ENCODE assay signal across 12 cellular contexts in the genomic region with DNA sequence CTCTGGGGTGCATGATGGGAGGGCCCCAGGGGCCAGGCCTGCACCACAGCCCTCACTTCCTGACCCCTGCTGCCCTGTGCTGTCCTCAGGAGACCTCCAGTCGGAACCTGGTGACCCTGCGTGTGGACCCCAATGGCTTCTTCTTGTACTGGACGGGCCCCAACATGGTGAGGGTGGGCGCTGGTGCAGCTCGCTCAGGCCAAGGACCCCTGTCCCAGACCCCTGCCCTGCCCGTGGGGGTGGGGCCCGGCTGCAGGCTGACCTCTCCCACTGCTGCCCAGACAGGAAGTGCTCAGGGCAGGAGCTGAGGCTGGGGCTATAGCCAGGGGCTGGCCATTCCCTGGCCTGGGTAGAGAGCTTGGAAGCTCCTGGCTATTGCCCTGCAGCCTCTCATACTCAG. TPM values are rescaled to one million over a fixed set of nuclear protein-coding genes. Genes with fewer than 3 reads are reported as not detected.
DNase-seq lines count a peak whose midpoint lies in the region; ATAC-seq and TF ChIP-seq lines count a peak whose summit lies in the region.
"Had no signal": no experiment of that assay in that cellular context is flagged by ENCODE, and none has a peak within 500 bp of the region (broad histone marks: within the 10 kb centered on the region; RNA-seq: fewer than 3 reads in every experiment).

No MANE protein-coding gene starts in this region.

- DNase-seq in ascending aorta (ENCODE audit: low spot score in 2 of 2) = no peak
- DNase-seq in type B pancreatic cell (ENCODE audit: extremely low spot score, unreplicated experiment) = no peak
- no peak for DNase-seq in activated effector memory CD4-positive, alpha-beta T cell treated with anti-CD3 and anti-CD28 coated beads, Interleukin-2, amount 50 U/mL, for 16 hours
- DNase-seq in sciatic nerve (ENCODE audit: low spot score) = no peak
- DNase-seq in right atrium auricular region (ENCODE audit: low spot score) = no peak
- DNase-seq: CD4-positive, CD25-positive, alpha-beta regulatory T cell; DMS79; GM23248 had no signal

- H3K27me3 Mint-ChIP-seq in nephron (ENCODE audit: low read depth) (no peaks in the 10 kb centered on the region), type B pancreatic cell (no peaks in the 10 kb centered on the region)
- H3K27me3 Mint-ChIP-seq: CD4-positive, CD25-positive, alpha-beta regulatory T cell had no signal

- peaks cover 46% of the 10 kb centered on the region for H3K4me1 ChIP-seq in BLaER1
- H3K4me1 ChIP-seq in ascending aorta = peaks cover 7 to 25% of the 10 kb centered on the region in 2 donors
- peaks cover 0 to 32% of the 10 kb centered on the region in 2 donors for H3K4me1 ChIP-seq in right atrium auricular region

- no peak for ATAC-seq in sciatic nerve
- ATAC-seq: GM12878, HCT116 had no signal

- peak overlapping the region; percentile 86; the same call in 1 of the 2 replicates for H3K9ac ChIP-seq in BLaER1
- H3K9ac ChIP-seq: GM23248 had no signal

- intact Hi-C loops in ascending aorta (cut with DNase I) (no loop called here), sciatic nerve (cut with DNase I) (no loop called here)

- H3K36me3 ChIP-seq in BLaER1 (peaks cover 54% of the 10 kb centered on the region), ascending aorta (peaks cover 41 to 48% of the 10 kb centered on the region in 2 donors), right atrium auricular region (peaks cover 32% of the 10 kb centered on the region)

- H3K4me3 Mint-ChIP-seq in nephron (peak overlapping the region; percentile 42 to 76 (median 45)), type B pancreatic cell (peak overlapping the region; percentile 55)

- H3K9me3 ChIP-seq in BLaER1 (no peaks in the 10 kb centered on the region), ascending aorta (no peaks in the 10 kb centered on the region), right atrium auricular region (no peaks in the 10 kb centered on the region)

- no peak overlapping the region for H3K4me3 ChIP-seq in BLaER1
- H3K4me3 ChIP-seq in ascending aorta = no peak overlapping the region
- no peak overlapping the region for H3K4me3 ChIP-seq in right atrium auricular region
- H3K4me3 ChIP-seq: GM12878, GM23248 had no signal

- peaks cover 33% of the 10 kb centered on the region for H4K20me1 ChIP-seq in BLaER1

- H3K27ac Mint-ChIP-seq in nephron = no peak overlapping the region
- peak overlapping the region; percentile 53 for H3K27ac Mint-ChIP-seq in type B pancreatic cell

- H3K27me3 ChIP-seq in BLaER1 (no peaks in the 10 kb centered on the region), ascending aorta (no peaks in the 10 kb centered on the region), right atrium auricular region (no peaks in the 10 kb centered on the region)

- peaks cover 14% of the 10 kb centered on the region for H3K36me3 Mint-ChIP-seq in nephron (ENCODE audit: low read depth)
- peaks cover 1% of the 10 kb centered on the region for H3K36me3 Mint-ChIP-seq in type B pancreatic cell
- H3K36me3 Mint-ChIP-seq: CD4-positive, CD25-positive, alpha-beta regulatory T cell had no signal

- no peaks in the 10 kb centered on the region for H3K9me3 Mint-ChIP-seq in nephron
- no peaks in the 10 kb centered on the region for H3K9me3 Mint-ChIP-seq in type B pancreatic cell
- H3K9me3 Mint-ChIP-seq: CD4-positive, CD25-positive, alpha-beta regulatory T cell had no signal

- H3K4me2 ChIP-seq in BLaER1 = peak overlapping the region; percentile 97

- TF ChIP-seq CTCF in ascending aorta (IDR thresholded peaks at IDR 0.05) (no peak), nephron (IDR thresholded peaks at IDR 0.05; ENCODE audit: unreplicated experiment in 3 of 3) (no peak), type B pancreatic cell (conservative IDR thresholded peaks at IDR 0.05) (no peak), right atrium auricular region (IDR thresholded peaks at IDR 0.05) (no peak)

- H3K27ac ChIP-seq in BLaER1 = peak overlapping the region; percentile 45; the same call in 1 of the 2 replicates
- peak overlapping the region; percentile 34 to 45 for H3K27ac ChIP-seq in ascending aorta
- no peak overlapping the region for H3K27ac ChIP-seq in right atrium auricular region
- H3K27ac ChIP-seq: GM23248 had no signal

- peaks cover 8% of the 10 kb centered on the region for H3K4me1 Mint-ChIP-seq in nephron
- peaks cover 15% of the 10 kb centered on the region for H3K4me1 Mint-ChIP-seq in type B pancreatic cell (ENCODE audit: unreplicated experiment)

RNA-seq across cellular contexts. Expression of a gene that starts 3.0 kb away (rescaled TPM):
- 54.0 TPM for total RNA-seq in ascending aorta
- 40.7 and 56.2 TPM in 2 replicates for total RNA-seq in type B pancreatic cell (ENCODE audit: low replicate concordance)
- 23.6 TPM for total RNA-seq in sciatic nerve
- total RNA-seq in right atrium auricular region = 10 to 100 TPM in 1 of 2 donors, 1 to 10 TPM in 1; 7.5 to 15.5 TPM

RNA-seq across cellular contexts. Expression of a gene that starts 7.6 kb away (rescaled TPM):
- 85.7 TPM for total RNA-seq in ascending aorta
- 187 and 274 TPM in 2 replicates for total RNA-seq in type B pancreatic cell (ENCODE audit: low replicate concordance)
- total RNA-seq in sciatic nerve = 48.8 TPM
- total RNA-seq in right atrium auricular region = 10 to 100 TPM; 76.4 to 99.2 TPM

RNA-seq across cellular contexts. Expression of a gene that starts 13.4 kb away (rescaled TPM):
- total RNA-seq in ascending aorta = 17.7 TPM
- total RNA-seq in type B pancreatic cell (ENCODE audit: low replicate concordance) = 52.8 and 69.6 TPM in 2 replicates
- 56.2 TPM for total RNA-seq in sciatic nerve
- total RNA-seq in right atrium auricular region = 10 to 100 TPM; 59.1 to 83.4 TPM

RNA-seq across cellular contexts. Expression of a gene that starts 19.9 kb away (rescaled TPM):
- total RNA-seq in ascending aorta (188 TPM), type B pancreatic cell (ENCODE audit: low replicate concordance) (66.3 and 71.8 TPM in 2 replicates), sciatic nerve (134 TPM), right atrium auricular region (100 to 1,000 TPM; 153 to 201 TPM)

RNA-seq across cellular contexts. Expression of a gene that starts 24.0 kb away (rescaled TPM):
- total RNA-seq in ascending aorta (43.1 TPM), type B pancreatic cell (ENCODE audit: low replicate concordance) (48.2 and 50.8 TPM in 2 replicates), sciatic nerve (30.4 TPM), right atrium auricular region (10 to 100 TPM; 24.7 to 32.1 TPM)

Comparison
In these comparisons a context has a peak if more than half of its experiments do, and no peak if none do; other contexts are left out.
1. H3K27ac ChIP-seq: peak in BLaER1 (single experiment) and ascending aorta (2 of 2); none in right atrium auricular region (0 of 2).